Comparison of ENCODE assay signal across 1 cellular context in the genomic region with DNA sequence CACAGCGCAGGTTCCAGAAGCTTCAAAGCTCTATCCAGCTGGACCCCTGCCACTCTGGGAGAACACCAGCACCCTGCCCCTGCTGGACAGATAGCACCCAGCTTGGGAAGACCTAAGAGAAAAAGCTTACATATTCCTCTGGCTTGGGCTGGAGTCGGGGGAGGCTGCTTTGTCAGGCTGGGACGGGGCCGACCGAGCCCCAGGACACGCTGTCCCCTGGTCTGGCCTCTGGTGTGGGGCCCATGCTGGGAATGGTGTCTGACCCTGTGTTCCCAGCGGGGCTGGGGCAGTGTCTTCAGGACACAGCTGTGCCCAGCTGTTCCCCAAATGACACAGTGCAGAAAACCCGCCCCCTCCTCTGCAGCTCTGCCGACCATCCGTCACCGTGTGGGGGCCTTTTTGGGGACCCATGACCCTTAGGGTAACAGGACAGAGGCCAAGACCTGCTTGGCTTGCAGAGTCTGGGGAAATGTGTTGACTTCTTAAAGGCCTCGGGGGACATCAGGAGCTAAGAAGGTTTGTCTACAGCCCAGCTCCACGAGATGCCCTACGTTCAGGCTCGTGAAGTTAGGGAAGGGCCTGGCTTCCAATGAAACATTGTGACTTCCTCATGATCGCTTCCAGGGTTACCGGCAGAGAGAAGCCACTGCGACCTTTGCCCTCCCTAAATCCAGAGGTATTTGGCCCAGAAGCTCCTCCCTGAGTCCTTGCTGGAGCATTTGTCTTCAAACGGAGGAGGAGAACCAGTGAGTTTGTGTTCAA.
TF ChIP-seq lines count a peak whose summit lies in the region.

No MANE protein-coding gene starts in this region.

TF ChIP-seq in A549, 52 proteins besides CTCF, POLR2A, EP300 and RAD21:
- TF ChIP-seq HOXA7 (CRISPR knock-in tag; IDR thresholded peaks at IDR 0.05), result no peak
- TF ChIP-seq, protein P1, sequence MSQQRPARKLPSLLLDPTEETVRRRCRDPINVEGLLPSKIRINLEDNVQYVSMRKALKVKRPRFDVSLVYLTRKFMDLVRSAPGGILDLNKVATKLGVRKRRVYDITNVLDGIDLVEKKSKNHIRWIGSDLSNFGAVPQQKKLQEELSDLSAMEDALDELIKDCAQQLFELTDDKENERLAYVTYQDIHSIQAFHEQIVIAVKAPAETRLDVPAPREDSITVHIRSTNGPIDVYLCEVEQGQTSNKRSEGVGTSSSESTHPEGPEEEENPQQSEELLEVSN (IDR thresholded peaks at IDR 0.05; ENCODE audit: borderline replicate concordance, low read depth), result no peak
- no peak for TF ChIP-seq POLR2AphosphoS2 (conservative IDR thresholded peaks at IDR 0.05; ENCODE audit: low read length)
- no peak for TF ChIP-seq PHF8 (IDR thresholded peaks at IDR 0.05; ENCODE audit: borderline replicate concordance, low read depth)
- no peak for TF ChIP-seq ZFP36 (IDR thresholded peaks at IDR 0.05; ENCODE audit: borderline replicate concordance, partially characterized antibody)
